ENCODE assay signal across 8 cellular contexts in the genomic region with DNA sequence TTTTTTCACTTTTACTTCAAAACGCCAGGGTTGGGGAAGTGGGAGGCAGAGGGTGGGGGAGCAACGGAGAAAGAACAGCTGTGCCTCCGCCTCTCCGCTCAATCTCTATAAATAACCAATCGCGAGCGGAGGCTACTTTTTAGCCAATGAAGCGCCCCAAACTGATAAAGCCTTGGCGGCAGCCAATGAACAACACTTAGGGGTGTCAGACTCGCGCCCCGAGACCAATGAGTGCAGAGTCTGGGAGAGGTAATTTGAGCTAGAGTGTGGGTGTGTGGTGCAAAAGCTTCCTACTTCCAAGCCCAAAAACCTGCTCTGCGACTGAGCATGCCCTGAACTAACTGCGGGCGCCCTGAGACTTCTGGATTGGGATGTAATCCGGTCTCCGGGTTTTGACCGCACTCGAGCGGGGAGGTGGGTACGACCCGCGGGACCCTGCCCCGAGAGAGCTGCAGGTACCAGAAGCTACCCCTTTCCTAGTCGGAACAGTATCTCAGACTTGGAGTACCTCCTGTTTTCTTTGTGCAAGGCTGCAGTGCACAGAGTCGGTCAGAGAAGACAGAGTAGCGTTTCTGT. TPM values are rescaled to one million over a fixed set of nuclear protein-coding genes. Genes with fewer than 3 reads are reported as not detected.
DNase-seq lines count a peak whose midpoint lies in the region; FAIRE-seq and TF ChIP-seq lines count a peak whose summit lies in the region.

No MANE protein-coding gene starts in this region.

- H3K4me1 ChIP-seq in SJCRH30, result no peaks in the 10 kb centered on the region; the same call in 1 of the 2 replicates
- H3K4me1 ChIP-seq in neuron (ENCODE audit: insufficient read depth, low read length), result peaks cover 21% of the 10 kb centered on the region
- peaks cover 0 to 51% (median 44%) of the 10 kb centered on the region in 5 donors for H3K4me1 ChIP-seq in subcutaneous abdominal adipose tissue (ENCODE audit: control insufficient read depth in 5 of 5, insufficient read depth in 5 of 5, low read length in 5 of 5)

- H3K36me3 ChIP-seq in SJCRH30 (peaks cover 7% of the 10 kb centered on the region; the same call in 1 of the 2 replicates), neuron (ENCODE audit: insufficient read depth, low read length) (peaks cover under 1% of the 10 kb centered on the region), subcutaneous abdominal adipose tissue (ENCODE audit: control insufficient read depth in 5 of 5, insufficient read depth in 5 of 5, low read length in 5 of 5) (no peaks in the 10 kb centered on the region)

- peak overlapping the region; percentile 98 for H3K27ac ChIP-seq in SJCRH30
- H3K27ac ChIP-seq in subcutaneous abdominal adipose tissue (ENCODE audit: low read depth, low read length), result peak overlapping the region; percentile 90

- DNase-seq in EL (peak; percentile 100), H4 (ENCODE audit: low spot score) (peak; percentile 100), LNCaP clone FGC (ENCODE audit: low read depth) (peak; percentile 99), SJCRH30 (peak; percentile 95 to 98), frontal cortex (ENCODE audit: low spot score in 2 of 2) (peak; percentile 86 to 89)
- DNase-seq in activated naive CD4-positive, alpha-beta T cell treated with Interleukin-2 at 50 U/mL for 16 hours, result peak; percentile 90

- TF ChIP-seq CTCF in LNCaP clone FGC (IDR thresholded peaks at IDR 0.05; ENCODE audit: control insufficient read depth, extremely low read depth, insufficient read depth), result no peak

- H3K9ac ChIP-seq in subcutaneous abdominal adipose tissue (ENCODE audit: low read length in 5 of 5), result peak overlapping the region; percentile 69 to 92 (median 81)

- H3K27me3 ChIP-seq in SJCRH30 (no peaks in the 10 kb centered on the region), neuron (ENCODE audit: insufficient read depth, low read length) (no peaks in the 10 kb centered on the region), subcutaneous abdominal adipose tissue (ENCODE audit: control insufficient read depth in 5 of 5, insufficient read depth in 4 of 5, low read length in 5 of 5) (no peaks in the 10 kb centered on the region)

- FAIRE-seq in frontal cortex (lab: Jason Lieb, UNC), result no peak

- H2AFZ ChIP-seq in neuron (ENCODE audit: low read depth, low read length), result peak overlapping the region; percentile 90

- H3K9me3 ChIP-seq in SJCRH30 (replicated peaks) (no peaks in the 10 kb centered on the region), neuron (ENCODE audit: low read length) (no peaks in the 10 kb centered on the region), subcutaneous abdominal adipose tissue (ENCODE audit: control insufficient read depth in 5 of 5, low read length in 5 of 5) (no peaks in the 10 kb centered on the region)

- H3K4me3 ChIP-seq in LNCaP clone FGC (ENCODE audit: low read depth, low read length) (peak overlapping the region; percentile 86), SJCRH30 (peak overlapping the region; percentile 81), neuron (ENCODE audit: low read length) (peak overlapping the region; percentile 74), subcutaneous abdominal adipose tissue (ENCODE audit: low read depth in 1 of 5, low read length in 5 of 5) (peak overlapping the region; percentile 75 to 99 (median 95))

RNA-seq across cellular contexts. Expression of gene RAP2B, which starts 0.8 kb away (rescaled TPM):
- 15.7 TPM in 2 replicates for total RNA-seq in H4 (2014; rRNA removed; shearing (Covaris generic))
- total RNA-seq in SJCRH30 (2014; rRNA removed; shearing (Covaris generic)), result 13.7 and 13.9 TPM in 2 replicates
- 42.8 TPM for total RNA-seq in frontal cortex

Comparison
In these comparisons a context has a peak if more than half of its experiments do, and no peak if none do; other contexts are left out.
1. Peak in every context shown above with its lines: DNase-seq, H3K4me3 ChIP-seq and H3K27ac ChIP-seq.